9 cellular contexts compared by ENCODE assay signal in genomic region chr3:102179321-102180290, GRCh38.
DNase-seq lines count a peak whose midpoint lies in the region; ATAC-seq and TF ChIP-seq lines count a peak whose summit lies in the region.
"Had no signal": no experiment of that assay in that cellular context is flagged by ENCODE, and none has a peak within 500 bp of the region (broad histone marks: within the 10 kb centered on the region; RNA-seq: fewer than 3 reads in every experiment).

No MANE protein-coding gene starts in this region.

- whole genome bisulfite sequencing in smooth muscle cell (ENCODE audit: low lambda C conversion rate): 36% methylated on average over 8 of the region's 8 CpGs

- DNase-seq in coronary artery (ENCODE audit: low spot score): no peak
- DNase-seq in smooth muscle cell (lab: John Stamatoyannopoulos, UW; ENCODE audit: unreplicated experiment): no peak
- DNase-seq in NCI-H1694 (lab: John Stamatoyannopoulos, UW): no peak
- DNase-seq in retina: no peak
- DNase-seq in chondrocyte (ENCODE audit: low spot score): no peak

- H3K4me3 Mint-ChIP-seq in chondrocyte (ENCODE audit: unreplicated experiment): no peak overlapping the region

- no peaks in the 10 kb centered on the region for H3K27me3 ChIP-seq in smooth muscle cell (ENCODE audit: low read depth)

- H2AFZ ChIP-seq in smooth muscle cell (ENCODE audit: low read depth): peak overlapping the region; percentile 37

- peak overlapping the region; percentile 63 for H3K9ac ChIP-seq in smooth muscle cell (ENCODE audit: low read depth)
- H3K9ac ChIP-seq: KMS-11 had no signal

- no peaks in the 10 kb centered on the region for H3K27me3 Mint-ChIP-seq in chondrocyte (ENCODE audit: low read depth)

- H3K36me3 ChIP-seq in smooth muscle cell (ENCODE audit: low read depth): no peaks in the 10 kb centered on the region

- H3K27ac Mint-ChIP-seq in chondrocyte (ENCODE audit: unreplicated experiment): no peak overlapping the region

- no peaks in the 10 kb centered on the region for H3K36me3 Mint-ChIP-seq in chondrocyte (ENCODE audit: low read depth)

- peaks cover 17% of the 10 kb centered on the region for H3K4me1 Mint-ChIP-seq in chondrocyte (ENCODE audit: low read depth)

- H3K27ac ChIP-seq in coronary artery (peak overlapping the region; percentile 73 to 76), smooth muscle cell (ENCODE audit: low read depth) (peak overlapping the region; percentile 94)
- H3K27ac ChIP-seq: KMS-11 had no signal

- no peaks in the 10 kb centered on the region for H3K79me2 ChIP-seq in smooth muscle cell (ENCODE audit: low read depth)

- peaks cover 20% of the 10 kb centered on the region for H3F3A ChIP-seq in smooth muscle cell (ENCODE audit: low read depth)

- no peak for TF ChIP-seq CTCF in coronary artery (IDR thresholded peaks at IDR 0.05)
- no peak for TF ChIP-seq CTCF in smooth muscle cell (IDR thresholded peaks at IDR 0.05; ENCODE audit: borderline replicate concordance, insufficient read depth, poor library complexity, severe bottlenecking)
- no peak for TF ChIP-seq CTCF in chondrocyte (IDR thresholded peaks at IDR 0.05)

- ATAC-seq in GM18873 (IDR thresholded peaks at IDR 0.05; ENCODE audit: low FRiP score, unreplicated experiment): peak; percentile 40
- peak; percentile 50 for ATAC-seq in HG03108 (IDR thresholded peaks at IDR 0.05; ENCODE audit: unreplicated experiment)
- ATAC-seq in HG03280 (IDR thresholded peaks at IDR 0.05; ENCODE audit: unreplicated experiment): no peak

- peak overlapping the region; percentile 74 for H3K4me2 ChIP-seq in smooth muscle cell
- H3K4me2 ChIP-seq: KMS-11 had no signal

- peak overlapping the region; percentile 9 for H3K4me3 ChIP-seq in coronary artery
- peak overlapping the region; percentile 8 for H3K4me3 ChIP-seq in smooth muscle cell

- H3K4me1 ChIP-seq in smooth muscle cell (ENCODE audit: low read depth): peaks cover 34% of the 10 kb centered on the region

- no peaks in the 10 kb centered on the region for H3K9me3 ChIP-seq in smooth muscle cell (replicated peaks; ENCODE audit: low read depth)

- H3K9me3 Mint-ChIP-seq in chondrocyte (ENCODE audit: low read depth): no peaks in the 10 kb centered on the region

- no peaks in the 10 kb centered on the region for H4K20me1 ChIP-seq in smooth muscle cell (ENCODE audit: low read depth)
